Comparison of ENCODE assay signal across 21 cellular contexts in genomic region chr12:83075471-83075870, GRCh38.
DNase-seq lines count a peak whose midpoint lies in the region; ATAC-seq and TF ChIP-seq lines count a peak whose summit lies in the region.
"Had no signal": no experiment of that assay in that cellular context is flagged by ENCODE, and none has a peak within 500 bp of the region (broad histone marks: within the 10 kb centered on the region; RNA-seq: fewer than 3 reads in every experiment).

No MANE protein-coding gene starts in this region.

- no peak overlapping the region for H2BK120ac ChIP-seq in IMR-90 (ENCODE audit: low read depth, low read length)

- H3K23ac ChIP-seq in IMR-90 (ENCODE audit: low read depth, low read length) = no peak overlapping the region

- WGBS in IMR-90 (ENCODE audit: extremely low coverage in 2 of 2, insufficient read length in 1 of 2), 2 experiments = no CpG with 5 or more reads among the region's 1 CpG

- POLR2A ChIA-PET in IMR-90 (lab: Charles Lee; ENCODE audit: unreplicated experiment) = no interaction called here

- no peak overlapping the region for H4K5ac ChIP-seq in IMR-90 (ENCODE audit: low read depth, low read length)

- no peak for ATAC-seq in IMR-90 (ENCODE audit: low read depth)
- ATAC-seq in GM18909 (IDR thresholded peaks at IDR 0.05; ENCODE audit: poor library complexity, unreplicated experiment) = no peak
- ATAC-seq: CD8-positive, alpha-beta T cell; GM12878 had no signal

- no peak overlapping the region for H2AFZ ChIP-seq in IMR-90 (replicated peaks; ENCODE audit: low read length, poor library complexity)

- no peaks in the 10 kb centered on the region for H3K9me1 ChIP-seq in IMR-90 (ENCODE audit: insufficient read depth, low read length)

- CTCF ChIA-PET in IMR-90 (lab: Yijun Ruan, JAX) = no interaction called here

- H4K20me1 ChIP-seq in IMR-90 (ENCODE audit: insufficient read depth, low read length) = no peaks in the 10 kb centered on the region
- H4K20me1 ChIP-seq: BLaER1 treated with 17β-estradiol and CSF1 and Interleukin-3, amounts not matched to agents 10 nM and 100 nM had no signal

- H3K79me1 ChIP-seq in IMR-90 (ENCODE audit: low read depth in 1 of 2, low read length in 2 of 2) = no peaks in the 10 kb centered on the region

- BruUV-seq in IMR-90 (replicated peaks; lab: Mats Ljungman, UMichigan) = no TSS peak

- no peak overlapping the region for H3K18ac ChIP-seq in IMR-90 (ENCODE audit: low read depth, low read length)

- in situ Hi-C loops in IMR-90 (cut with MboI; ENCODE audit: low sequenced_read_pairs) = no loop called here

- no peak overlapping the region for H3K9ac ChIP-seq in IMR-90 (ENCODE audit: low read depth, low read length)
- H3K9ac ChIP-seq: BLaER1 treated with 17β-estradiol and CSF1 and Interleukin-3, amounts not matched to agents 10 nM and 100 nM had no signal

- no peak overlapping the region for H2BK5ac ChIP-seq in IMR-90 (ENCODE audit: low read depth, low read length, poor library complexity, severe bottlenecking)

- H3K27ac ChIP-seq in IMR-90 (ENCODE audit: insufficient read depth, low read length) = no peak overlapping the region
- peak overlapping the region; percentile 24 for H3K27ac ChIP-seq in caudate nucleus (ENCODE audit: low read depth, low read length)
- H3K27ac ChIP-seq: BLaER1 treated with 17β-estradiol and CSF1 and Interleukin-3, amounts not matched to agents 10 nM and 100 nM; C4-2B had no signal

- H2BK20ac ChIP-seq in IMR-90 (ENCODE audit: low read depth, low read length) = no peak overlapping the region

- TF ChIP-seq POLR2A in IMR-90 (IDR thresholded peaks at IDR 0.05; ENCODE audit: low read depth, low read length) = no peak

- H3K56ac ChIP-seq in IMR-90 (ENCODE audit: extremely low read depth, insufficient read depth, low read length) = no peak overlapping the region

- H3K36me3 ChIP-seq in IMR-90 (ENCODE audit: control insufficient read depth, insufficient read depth, low read length) = no peaks in the 10 kb centered on the region
- no peaks in the 10 kb centered on the region for H3K36me3 ChIP-seq in H7 (replicated peaks; ENCODE audit: control insufficient read depth, insufficient read depth, low read length)
- H3K36me3 ChIP-seq: BLaER1 treated with 17β-estradiol and CSF1 and Interleukin-3, amounts not matched to agents 10 nM and 100 nM had no signal

- H3K9me3 ChIP-seq in IMR-90 (ENCODE audit: control insufficient read depth, insufficient read depth, low read length) = no peaks in the 10 kb centered on the region

- H3K14ac ChIP-seq in IMR-90 (replicated peaks; ENCODE audit: low read depth, low read length) = no peak overlapping the region

- H2AK9ac ChIP-seq in IMR-90 (replicated peaks; ENCODE audit: low read depth, low read length, poor library complexity) = no peak overlapping the region

- H3K4me3 ChIP-seq in IMR-90 (ENCODE audit: insufficient read depth, low read depth, low read length) (no peak overlapping the region), H7 (ENCODE audit: insufficient read depth, low read depth, low read length) (no peak overlapping the region)
- H3K4me3 ChIP-seq: BLaER1 treated with 17β-estradiol and CSF1 and Interleukin-3, amounts not matched to agents 10 nM and 100 nM; GM12878 had no signal

- no peak for TF ChIP-seq RAD21 in IMR-90 (IDR thresholded peaks at IDR 0.05; ENCODE audit: low read length)

- intact Hi-C loops in IMR-90 (cut with micrococcal nuclease) = no loop called here

- H4K8ac ChIP-seq in IMR-90 (ENCODE audit: low read depth in 2 of 2, low read length in 2 of 2) = no peak overlapping the region

- no peak for TF ChIP-seq CTCF in IMR-90 (conservative IDR thresholded peaks at IDR 0.05; ENCODE audit: low read depth, low read length)

- no peak overlapping the region for H2BK15ac ChIP-seq in IMR-90 (ENCODE audit: low read depth, low read length)

- dilution Hi-C loops in IMR-90 (cut with HindIII; ENCODE audit: low sequenced_read_pairs, unreplicated experiment) = no loop called here

- no peaks in the 10 kb centered on the region for H3K27me3 ChIP-seq in IMR-90 (ENCODE audit: control insufficient read depth, insufficient read depth, low read length)
- no peaks in the 10 kb centered on the region for H3K27me3 ChIP-seq in H7 (ENCODE audit: control insufficient read depth, insufficient read depth, low read length)
- H3K27me3 ChIP-seq: BLaER1 treated with 17β-estradiol and CSF1 and Interleukin-3, amounts not matched to agents 10 nM and 100 nM had no signal

- no peak overlapping the region for H2AK5ac ChIP-seq in IMR-90 (ENCODE audit: low read depth, low read length)

- no peaks in the 10 kb centered on the region for H3K4me1 ChIP-seq in IMR-90 (ENCODE audit: control insufficient read depth, insufficient read depth, low read length)
- H3K4me1 ChIP-seq: BLaER1 treated with 17β-estradiol and CSF1 and Interleukin-3, amounts not matched to agents 10 nM and 100 nM had no signal

- DNase-seq in IMR-90 (no peak), caudate nucleus (lab: John Stamatoyannopoulos, UW) (peak in 2 of 61 donors; percentile 27 to 66), putamen (ENCODE audit: low spot score) (peak; percentile 55), H7 (no peak), hepatic stellate cell (ENCODE audit: low spot score) (no peak)
- DNase-seq: 8988T; AML-193; CD4-positive, alpha-beta T cell; CD8-positive, alpha-beta T cell; COR-L47; DMS 273 treated with DMSO at 0.1 percent for 48 hours; DMS153; DMS53; DMS79; DND-41; EL; GDM1 had no signal

- no peak overlapping the region for H3K4ac ChIP-seq in IMR-90 (ENCODE audit: low read depth, low read length)

- no peak overlapping the region for H3K4me2 ChIP-seq in IMR-90 (ENCODE audit: low read depth, low read length)
- H3K4me2 ChIP-seq: BLaER1 treated with 17β-estradiol and CSF1 and Interleukin-3, amounts not matched to agents 10 nM and 100 nM had no signal

- H4K91ac ChIP-seq in IMR-90 (ENCODE audit: insufficient read depth, low read depth, low read length) = no peak overlapping the region

TF ChIP-seq in IMR-90, 13 proteins besides CTCF, POLR2A, EP300 and RAD21:
- TF ChIP-seq FOS (IDR thresholded peaks at IDR 0.05; ENCODE audit: low read depth, low read length) (no peak), CEBPB (IDR thresholded peaks at IDR 0.05; ENCODE audit: low read depth, low read length) (no peak), RCOR1 (IDR thresholded peaks at IDR 0.05; ENCODE audit: insufficient replicate concordance, low read length) (no peak), MAFK (IDR thresholded peaks at IDR 0.05; ENCODE audit: low read depth, low read length) (peak; percentile 9; the same call in 1 of the 2 replicates), ELK1 (IDR thresholded peaks at IDR 0.05; ENCODE audit: borderline replicate concordance, low read depth, low read length) (no peak)
